Comparison of ENCODE assay signal across 9 cellular contexts in the genomic region with DNA sequence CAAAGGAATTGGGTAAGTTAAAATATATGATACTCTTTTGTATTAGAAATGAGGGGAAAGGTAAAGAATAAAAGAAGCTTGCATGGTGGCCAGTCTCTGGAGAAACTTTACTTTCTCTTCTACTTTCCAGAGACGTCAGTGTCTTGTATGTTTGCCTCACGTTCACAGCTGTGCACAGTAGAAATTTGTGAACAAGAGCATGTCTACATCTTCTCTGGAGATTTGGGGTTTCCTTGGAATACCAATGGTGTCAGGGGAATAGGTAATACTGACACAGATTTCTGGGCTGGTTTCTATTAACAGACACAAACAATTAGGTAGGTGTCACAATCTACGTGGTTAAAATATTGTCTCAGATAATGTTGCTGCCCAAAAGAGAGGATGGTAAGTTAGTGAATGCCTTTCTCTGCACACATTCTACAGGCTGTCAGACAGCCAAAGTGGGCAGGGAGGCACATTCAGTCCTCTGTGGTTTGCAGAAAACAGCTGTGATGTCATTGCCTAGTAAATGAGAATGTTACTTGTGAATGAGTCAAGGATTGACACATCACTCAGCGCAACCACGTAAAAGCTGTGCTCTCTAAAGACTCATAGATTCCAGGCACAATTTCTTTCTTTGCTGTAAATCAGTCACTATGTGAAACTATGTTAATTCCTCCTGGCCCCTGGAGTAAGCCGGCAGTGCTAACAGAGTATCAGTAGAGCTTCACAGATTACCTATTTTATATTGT.
DNase-seq lines count a peak whose midpoint lies in the region; ATAC-seq, FAIRE-seq and TF ChIP-seq lines count a peak whose summit lies in the region.
"Had no signal": no experiment of that assay in that cellular context is flagged by ENCODE, and none has a peak within 500 bp of the region (broad histone marks: within the 10 kb centered on the region; RNA-seq: fewer than 3 reads in every experiment).

No MANE protein-coding gene starts in this region.

- no peaks in the 10 kb centered on the region for H3K36me3 Mint-ChIP-seq in activated T-helper 2 cell treated with anti-CD3 and anti-CD28 coated beads, Interferon-gamma antibody, Interleukin-2, Interleukin-4, amounts not matched to agents 10 μg/mL and 5 μg/mL and 100 μg/mL, durations not matched to agents 14 hours and 24 hours and 36 hours (ENCODE audit: low read depth)

- 13% methylated on average over 6 of the region's 6 CpGs for WGBS in HepG2 (ENCODE audit: low lambda C conversion rate)

- peak overlapping the region; percentile 65 for H2AFZ ChIP-seq in HepG2 (ENCODE audit: low read length)

- peak overlapping the region; percentile 51 for H3K4me3 Mint-ChIP-seq in activated T-helper 2 cell treated with anti-CD3 and anti-CD28 coated beads, Interferon-gamma antibody, Interleukin-2, Interleukin-4, amounts not matched to agents 10 μg/mL and 5 μg/mL and 100 μg/mL, durations not matched to agents 14 hours and 24 hours and 36 hours (ENCODE audit: low read depth)

- peaks cover 31% of the 10 kb centered on the region for H3K4me1 Mint-ChIP-seq in activated T-helper 2 cell treated with anti-CD3 and anti-CD28 coated beads, Interferon-gamma antibody, Interleukin-2, Interleukin-4, amounts not matched to agents 10 μg/mL and 5 μg/mL and 100 μg/mL, durations not matched to agents 14 hours and 24 hours and 36 hours (ENCODE audit: low read depth)

- DNase-seq in NCI-H748 (lab: John Stamatoyannopoulos, UW; ENCODE audit: unreplicated experiment) (peak; percentile 0), NCI-H748 treated with DMSO at 0.1 percent for 48 hours (lab: John Stamatoyannopoulos, UW) (no peak), HepG2 (ENCODE audit: low spot score) (no peak)
- DNase-seq in activated T-helper 2 cell treated with anti-CD3 and anti-CD28 coated beads, Interferon-gamma antibody, Interleukin-2, Interleukin-4, amounts not matched to agents 10 μg/mL and 5 μg/mL and 100 μg/mL, durations not matched to agents 14 hours and 24 hours and 36 hours (ENCODE audit: low spot score): peak; percentile 18
- DNase-seq in stimulated activated naive CD8-positive, alpha-beta T cell treated with anti-CD3 and anti-CD28 coated beads, Interleukin-15, Interleukin-2, amounts not matched to agents 100 U/mL and 50 U/mL, for 24 hours: peak; percentile 58

- no peak for TF ChIP-seq RAD21 in HepG2 (CRISPR knock-in tag; IDR thresholded peaks at IDR 0.05)

- ATAC-seq in HepG2 (0 out of 3 replicates have a peak, but pooled peaks have one; percentile 39), HG03280 (IDR thresholded peaks at IDR 0.05; ENCODE audit: unreplicated experiment) (no peak), GM18505 (IDR thresholded peaks at IDR 0.05; ENCODE audit: unreplicated experiment) (no peak), HG02678 (IDR thresholded peaks at IDR 0.05; ENCODE audit: unreplicated experiment) (no peak)
- ATAC-seq in stimulated activated naive CD8-positive, alpha-beta T cell treated with anti-CD3 and anti-CD28 coated beads, Interleukin-15, Interleukin-2, amounts not matched to agents 100 U/mL and 50 U/mL, for 24 hours: peak; percentile 94

- no peaks in the 10 kb centered on the region for H4K20me1 ChIP-seq in HepG2 (ENCODE audit: insufficient read depth, low read length)

- no peak overlapping the region; the same call in 1 of the 2 replicates for H3K4me2 ChIP-seq in HepG2 (ENCODE audit: low read depth, low read length)

- BruUV-seq in HepG2 (replicated peaks; lab: Mats Ljungman, UMichigan): no TSS peak

- no peaks in the 10 kb centered on the region for H3K27me3 Mint-ChIP-seq in activated T-helper 2 cell treated with anti-CD3 and anti-CD28 coated beads, Interferon-gamma antibody, Interleukin-2, Interleukin-4, amounts not matched to agents 10 μg/mL and 5 μg/mL and 100 μg/mL, durations not matched to agents 14 hours and 24 hours and 36 hours (ENCODE audit: low read depth)

- H3K9me3 ChIP-seq in HepG2 (ENCODE audit: low read length): no peaks in the 10 kb centered on the region
- H3K9me3 ChIP-seq: upper lobe of left lung had no signal

- H3K27ac Mint-ChIP-seq in activated T-helper 2 cell treated with anti-CD3 and anti-CD28 coated beads, Interferon-gamma antibody, Interleukin-2, Interleukin-4, amounts not matched to agents 10 μg/mL and 5 μg/mL and 100 μg/mL, durations not matched to agents 14 hours and 24 hours and 36 hours: peak overlapping the region; percentile 89

- H3K9me3 Mint-ChIP-seq in activated T-helper 2 cell treated with anti-CD3 and anti-CD28 coated beads, Interferon-gamma antibody, Interleukin-2, Interleukin-4, amounts not matched to agents 10 μg/mL and 5 μg/mL and 100 μg/mL, durations not matched to agents 14 hours and 24 hours and 36 hours: no peaks in the 10 kb centered on the region

- H3K9ac ChIP-seq in HepG2 (ENCODE audit: insufficient read depth, low read depth, low read length): no peak overlapping the region

- TF ChIP-seq POLR2A in HepG2 (IDR thresholded peaks at IDR 0.05; ENCODE audit: insufficient read depth in 1 of 2, low read depth in 2 of 2, low read length in 2 of 2) (no peak), GM18505 (IDR thresholded peaks at IDR 0.05; ENCODE audit: borderline replicate concordance, extremely low read depth, insufficient read depth, insufficient read length) (no peak)

- H3K4me3 ChIP-seq in HepG2 (replicated peaks in 1 of 3; ENCODE audit: insufficient read depth in 1 of 3, low read depth in 2 of 3, low read length in 3 of 3): no peak overlapping the region
- H3K4me3 ChIP-seq: upper lobe of left lung had no signal

- H3K79me2 ChIP-seq in HepG2 (ENCODE audit: insufficient read depth, low read length): no peaks in the 10 kb centered on the region

- FAIRE-seq in HepG2 (lab: Jason Lieb, UNC): no peak

- H3K4me1 ChIP-seq in HepG2 (ENCODE audit: insufficient read depth, low read length): peaks cover 23% of the 10 kb centered on the region
- H3K4me1 ChIP-seq: upper lobe of left lung had no signal

- POLR2A ChIA-PET in HepG2 (lab: Yijun Ruan, JAX): no interaction called here

- TF ChIP-seq CTCF in HepG2 (CRISPR knock-in tag; IDR thresholded peaks at IDR 0.05): no peak

- H3K36me3 ChIP-seq in HepG2 (replicated peaks in 1 of 2; ENCODE audit: control insufficient read depth in 1 of 2, insufficient read depth in 2 of 2, low read length in 2 of 2): no peaks in the 10 kb centered on the region
- H3K36me3 ChIP-seq: upper lobe of left lung had no signal

- no peak overlapping the region for H3K27ac ChIP-seq in HepG2 (ENCODE audit: extremely low read length, insufficient read depth, low read length)
- H3K27ac ChIP-seq: upper lobe of left lung had no signal

- CTCF ChIA-PET in HepG2 (lab: Yijun Ruan, JAX; ENCODE audit: low intra/inter-chr PET ratio, low total read pairs): no interaction called here

- no peak for TF ChIP-seq EP300 in HepG2 (IDR thresholded peaks at IDR 0.05; ENCODE audit: low read depth in 2 of 2, low read length in 2 of 2)
- no peak for TF ChIP-seq EP300 in HepG2 (CRISPR knock-in tag; IDR thresholded peaks at IDR 0.05; ENCODE audit: borderline replicate concordance)

- no peaks in the 10 kb centered on the region for H3K27me3 ChIP-seq in HepG2 (ENCODE audit: control insufficient read depth in 1 of 2, insufficient read depth in 2 of 2, low read length in 2 of 2)
- H3K27me3 ChIP-seq: upper lobe of left lung had no signal

- in situ Hi-C loops in HepG2 (cut with HindIII; ENCODE audit: extremely low pct_ligation_motif_present, low pct_unique_long_range_greater_than_20kb): no loop called here

- intact Hi-C loops in activated T-helper 2 cell treated with anti-CD3 and anti-CD28 coated beads, Interferon-gamma antibody, Interleukin-2, Interleukin-4, amounts not matched to agents 10 μg/mL and 5 μg/mL and 100 μg/mL, durations not matched to agents 14 hours and 24 hours and 36 hours (cut with micrococcal nuclease): loop anchor here (1.0 to 10.0 kb wide), 5 partner anchors 33 to 1145 kb away; no protein-coding TSS in a partner anchor
- intact Hi-C loops in HepG2 (cut with micrococcal nuclease; ENCODE audit: unreplicated experiment): no loop called here

TF ChIP-seq in HepG2, 621 proteins besides CTCF, POLR2A, EP300 and RAD21 (continues in another document):
- TF ChIP-seq, protein P1, sequence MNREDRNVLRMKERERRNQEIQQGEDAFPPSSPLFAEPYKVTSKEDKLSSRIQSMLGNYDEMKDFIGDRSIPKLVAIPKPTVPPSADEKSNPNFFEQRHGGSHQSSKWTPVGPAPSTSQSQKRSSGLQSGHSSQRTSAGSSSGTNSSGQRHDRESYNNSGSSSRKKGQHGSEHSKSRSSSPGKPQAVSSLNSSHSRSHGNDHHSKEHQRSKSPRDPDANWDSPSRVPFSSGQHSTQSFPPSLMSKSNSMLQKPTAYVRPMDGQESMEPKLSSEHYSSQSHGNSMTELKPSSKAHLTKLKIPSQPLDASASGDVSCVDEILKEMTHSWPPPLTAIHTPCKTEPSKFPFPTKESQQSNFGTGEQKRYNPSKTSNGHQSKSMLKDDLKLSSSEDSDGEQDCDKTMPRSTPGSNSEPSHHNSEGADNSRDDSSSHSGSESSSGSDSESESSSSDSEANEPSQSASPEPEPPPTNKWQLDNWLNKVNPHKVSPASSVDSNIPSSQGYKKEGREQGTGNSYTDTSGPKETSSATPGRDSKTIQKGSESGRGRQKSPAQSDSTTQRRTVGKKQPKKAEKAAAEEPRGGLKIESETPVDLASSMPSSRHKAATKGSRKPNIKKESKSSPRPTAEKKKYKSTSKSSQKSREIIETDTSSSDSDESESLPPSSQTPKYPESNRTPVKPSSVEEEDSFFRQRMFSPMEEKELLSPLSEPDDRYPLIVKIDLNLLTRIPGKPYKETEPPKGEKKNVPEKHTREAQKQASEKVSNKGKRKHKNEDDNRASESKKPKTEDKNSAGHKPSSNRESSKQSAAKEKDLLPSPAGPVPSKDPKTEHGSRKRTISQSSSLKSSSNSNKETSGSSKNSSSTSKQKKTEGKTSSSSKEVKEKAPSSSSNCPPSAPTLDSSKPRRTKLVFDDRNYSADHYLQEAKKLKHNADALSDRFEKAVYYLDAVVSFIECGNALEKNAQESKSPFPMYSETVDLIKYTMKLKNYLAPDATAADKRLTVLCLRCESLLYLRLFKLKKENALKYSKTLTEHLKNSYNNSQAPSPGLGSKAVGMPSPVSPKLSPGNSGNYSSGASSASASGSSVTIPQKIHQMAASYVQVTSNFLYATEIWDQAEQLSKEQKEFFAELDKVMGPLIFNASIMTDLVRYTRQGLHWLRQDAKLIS (CRISPR knock-in tag; IDR thresholded peaks at IDR 0.05): no peak
- TF ChIP-seq GTF3A (CRISPR knock-in tag; conservative IDR thresholded peaks at IDR 0.05) (no peak), FOSL2 (CRISPR knock-in tag; IDR thresholded peaks at IDR 0.05) (no peak), CREB1 (IDR thresholded peaks at IDR 0.05) (peak; percentile 58), CREB1 (CRISPR knock-in tag; IDR thresholded peaks at IDR 0.05) (no peak; the same call in 1 of the 2 replicates), ZBTB21 (CRISPR knock-in tag; IDR thresholded peaks at IDR 0.05) (peak; percentile 48; the same call in 1 of the 2 replicates)

Comparison
In these comparisons a context has a peak if more than half of its experiments do, and no peak if none do; other contexts are left out.
1. DNase-seq: peak in NCI-H748 (single experiment), activated T-helper 2 cell treated with anti-CD3 and anti-CD28 coated beads, Interferon-gamma antibody, Interleukin-2, Interleukin-4, amounts not matched to agents 10 μg/mL and 5 μg/mL and 100 μg/mL, durations not matched to agents 14 hours and 24 hours and 36 hours (single experiment) and stimulated activated naive CD8-positive, alpha-beta T cell treated with anti-CD3 and anti-CD28 coated beads, Interleukin-15, Interleukin-2, amounts not matched to agents 100 U/mL and 50 U/mL, for 24 hours (single experiment); none in NCI-H748 treated with DMSO at 0.1 percent for 48 hours (single experiment) and HepG2 (single experiment).
2. ATAC-seq: peak in HepG2 (single experiment) and stimulated activated naive CD8-positive, alpha-beta T cell treated with anti-CD3 and anti-CD28 coated beads, Interleukin-15, Interleukin-2, amounts not matched to agents 100 U/mL and 50 U/mL, for 24 hours (single experiment); none in HG03280 (single experiment), GM18505 (single experiment) and HG02678 (single experiment).